In the genomic region with DNA sequence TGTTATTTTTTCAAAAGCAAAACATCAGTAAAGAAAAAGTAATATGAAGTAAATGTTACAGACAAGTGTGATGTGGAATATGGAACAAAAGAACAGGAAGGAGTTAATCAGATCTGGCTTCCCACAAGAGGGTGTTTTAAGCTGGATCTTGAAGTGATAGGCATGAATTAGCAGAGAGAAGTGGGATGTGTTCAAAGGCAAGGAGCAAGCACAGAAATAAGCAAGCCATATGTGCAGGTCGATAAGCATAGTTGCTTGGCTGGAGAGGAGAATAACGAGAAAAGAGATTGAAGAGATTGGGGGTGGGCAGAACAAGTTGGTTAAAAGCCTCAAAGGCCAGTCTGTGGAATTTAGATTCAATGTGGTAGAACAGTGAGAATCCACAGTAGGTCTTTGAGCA, we compare ENCODE assay signal across 16 cellular contexts.
A peak's percentile ranks its signal among the peaks of the same experiment; 100 is the strongest.
DNase-seq lines count a peak whose midpoint lies in the region; TF ChIP-seq lines count a peak whose summit lies in the region.
"Had no signal": no experiment of that assay in that cellular context is flagged by ENCODE, and none has a peak within 500 bp of the region (broad histone marks: within the 10 kb centered on the region; RNA-seq: fewer than 3 reads in every experiment).

No MANE protein-coding gene starts in this region.

- H3K9me3 Mint-ChIP-seq in brain, result no peaks in the 10 kb centered on the region
- peaks cover 3% of the 10 kb centered on the region for H3K9me3 Mint-ChIP-seq in type B pancreatic cell
- H3K9me3 Mint-ChIP-seq: CD4-positive, alpha-beta memory T cell had no signal

- H3K27me3 Mint-ChIP-seq in brain (peaks cover 10% of the 10 kb centered on the region), type B pancreatic cell (no peaks in the 10 kb centered on the region)
- H3K27me3 Mint-ChIP-seq: CD4-positive, alpha-beta memory T cell had no signal

- TF ChIP-seq CTCF in brain (conservative IDR thresholded peaks at IDR 0.05), result no peak
- no peak for TF ChIP-seq CTCF in type B pancreatic cell (conservative IDR thresholded peaks at IDR 0.05)

- H3K4me1 Mint-ChIP-seq in brain (peaks cover 36% of the 10 kb centered on the region), type B pancreatic cell (ENCODE audit: unreplicated experiment) (peaks cover 6% of the 10 kb centered on the region)
- H3K4me1 Mint-ChIP-seq: CD4-positive, alpha-beta memory T cell had no signal

- peak in 51 of 76 experiments; percentile 0 to 75 (median 29) for DNase-seq in HUDEP-2 (lab: John Stamatoyannopoulos, UW; ENCODE audit: unreplicated experiment in 76 of 76)
- peak; percentile 88 for DNase-seq in OCI-M1 (lab: John Stamatoyannopoulos, UW)
- no peak for DNase-seq in type B pancreatic cell (ENCODE audit: extremely low spot score, unreplicated experiment)
- DNase-seq in hypothalamus (lab: John Stamatoyannopoulos, UW), result no peak
- no peak for DNase-seq in iPS-NIHi11 (ENCODE audit: low spot score)
- no peak for DNase-seq in amniotic stem cell (lab: John Stamatoyannopoulos, UW)
- DNase-seq: BE2C; CD4-positive, alpha-beta memory T cell; DMS153; KBM-7; NCI-H1436 treated with DMSO at 0.1 percent for 48 hours; NCI-H2081 treated with DMSO at 0.1 percent for 48 hours; NCI-H345; NCI-H774; SIG-M5 had no signal

- H3K27ac Mint-ChIP-seq in brain (peak overlapping the region; percentile 13 to 82 (median 48)), type B pancreatic cell (peak overlapping the region; percentile 0)
- H3K27ac Mint-ChIP-seq: CD4-positive, alpha-beta memory T cell had no signal

- peak overlapping the region in 1 of 5 experiments; percentile 13 for H3K4me3 Mint-ChIP-seq in brain
- no peak overlapping the region for H3K4me3 Mint-ChIP-seq in type B pancreatic cell
- H3K4me3 Mint-ChIP-seq: CD4-positive, alpha-beta memory T cell had no signal

- H3K36me3 Mint-ChIP-seq in brain (peaks cover 10% of the 10 kb centered on the region), type B pancreatic cell (no peaks in the 10 kb centered on the region)
- H3K36me3 Mint-ChIP-seq: CD4-positive, alpha-beta memory T cell had no signal

Comparison
In these comparisons a context has a peak if more than half of its experiments do, and no peak if none do; other contexts are left out.
1. DNase-seq: peak in HUDEP-2 (51 of 76) and OCI-M1 (single experiment); none in type B pancreatic cell (single experiment), hypothalamus (0 of 51), iPS-NIHi11 (single experiment) and amniotic stem cell (single experiment).